ENCODE assay signal across 9 cellular contexts in genomic region chr21:35697321-35697808, GRCh38.
A peak's percentile ranks its signal among the peaks of the same experiment; 100 is the strongest.
DNase-seq lines count a peak whose midpoint lies in the region; ATAC-seq and TF ChIP-seq lines count a peak whose summit lies in the region.
"Had no signal": no experiment of that assay in that cellular context is flagged by ENCODE, and none has a peak within 500 bp of the region (broad histone marks: within the 10 kb centered on the region; RNA-seq: fewer than 3 reads in every experiment).

No MANE protein-coding gene starts in this region.

- H3K9me3 ChIP-seq in MG63 (no peaks in the 10 kb centered on the region), adipocyte (ENCODE audit: control insufficient read depth, low read length) (no peaks in the 10 kb centered on the region)

- intact Hi-C loops in left colon (cut with DNase I, micrococcal nuclease), result no loop called here

- no peaks in the 10 kb centered on the region for H3K36me3 Mint-ChIP-seq in progenitor cell of endocrine pancreas (ENCODE audit: insufficient read depth)

- ATAC-seq in left colon (no peak), GM21723 (IDR thresholded peaks at IDR 0.05; ENCODE audit: unreplicated experiment) (no peak)

- H3K27me3 ChIP-seq in MG63, result no peaks in the 10 kb centered on the region; the same call in 1 of the 2 replicates
- H3K27me3 ChIP-seq in adipocyte (replicated peaks; ENCODE audit: control insufficient read depth, insufficient read depth, low read length), result no peaks in the 10 kb centered on the region

- DNase-seq in AG08396 (ENCODE audit: low spot score) (peak; percentile 24), MG63 (peak; percentile 2), adipocyte (ENCODE audit: low read depth) (peak; percentile 13), left colon (peak; percentile 43 to 65), DMS114 treated with DMSO at 0.1 percent for 48 hours (lab: John Stamatoyannopoulos, UW; ENCODE audit: unreplicated experiment) (no peak), progenitor cell of endocrine pancreas (ENCODE audit: low spot score, unreplicated experiment) (no peak), LoVo (ENCODE audit: low spot score) (no peak)
- DNase-seq: activated CD4-positive, alpha-beta T cell treated with anti-CD3 and anti-CD28 coated beads, Interleukin-2, amount 50 U/mL, for 4 hours had no signal

- H3K4me1 Mint-ChIP-seq in progenitor cell of endocrine pancreas (ENCODE audit: low read depth), result no peaks in the 10 kb centered on the region

- H3K4me3 ChIP-seq in MG63 (no peak overlapping the region), adipocyte (ENCODE audit: low read length) (no peak overlapping the region)

- no peak for TF ChIP-seq CTCF in progenitor cell of endocrine pancreas (IDR thresholded peaks at IDR 0.05; ENCODE audit: unreplicated experiment)

- no peak overlapping the region for H3K4me3 Mint-ChIP-seq in progenitor cell of endocrine pancreas (ENCODE audit: low read depth)

- H3K4me1 ChIP-seq in adipocyte (ENCODE audit: control insufficient read depth, insufficient read depth, low read length), result peaks cover 29% of the 10 kb centered on the region

- no peak overlapping the region for H3K9ac ChIP-seq in adipocyte (ENCODE audit: low read length)

- no peaks in the 10 kb centered on the region for H3K36me3 ChIP-seq in MG63
- no peaks in the 10 kb centered on the region for H3K36me3 ChIP-seq in adipocyte (ENCODE audit: control insufficient read depth, insufficient read depth, low read length, severe bottlenecking)

- H3K9me3 Mint-ChIP-seq in progenitor cell of endocrine pancreas (ENCODE audit: low read depth), result no peaks in the 10 kb centered on the region

- no peak overlapping the region for H3K27ac Mint-ChIP-seq in progenitor cell of endocrine pancreas

- H3K27me3 Mint-ChIP-seq in progenitor cell of endocrine pancreas, result peaks cover 15% of the 10 kb centered on the region

Comparison
In these comparisons a context has a peak if more than half of its experiments do, and no peak if none do; other contexts are left out.
1. DNase-seq: peak in AG08396 (single experiment), MG63 (single experiment), adipocyte (single experiment) and left colon (2 of 2); none in DMS114 treated with DMSO at 0.1 percent for 48 hours (single experiment), progenitor cell of endocrine pancreas (single experiment) and LoVo (single experiment).